Comparison of ENCODE assay signal across 1 cellular context in genomic region chr20:51091564-51092195, GRCh38.
TF ChIP-seq lines count a peak whose summit lies in the region.

No MANE protein-coding gene starts in this region.

TF ChIP-seq in WTC11, 78 proteins besides CTCF, POLR2A, EP300 and RAD21 (continued from another document):
- TF ChIP-seq AR (CRISPR knock-in tag; IDR thresholded peaks at IDR 0.05): no peak
- no peak for TF ChIP-seq OVOL2 (CRISPR knock-in tag; IDR thresholded peaks at IDR 0.05; ENCODE audit: borderline replicate concordance)
- no peak for TF ChIP-seq ZNF396 (CRISPR knock-in tag; IDR thresholded peaks at IDR 0.05; ENCODE audit: borderline replicate concordance)
- TF ChIP-seq ZNF281 (CRISPR knock-in tag; IDR thresholded peaks at IDR 0.05): no peak
- TF ChIP-seq ATF2 (CRISPR knock-in tag; IDR thresholded peaks at IDR 0.05; ENCODE audit: borderline replicate concordance, low read depth): no peak
- no peak for TF ChIP-seq NR3C1 (CRISPR knock-in tag; conservative IDR thresholded peaks at IDR 0.05; ENCODE audit: low read depth)
- TF ChIP-seq E2F5 (CRISPR knock-in tag; IDR thresholded peaks at IDR 0.05): no peak
- no peak for TF ChIP-seq NFYB (CRISPR knock-in tag; conservative IDR thresholded peaks at IDR 0.05; ENCODE audit: low read depth)
